ENCODE assay signal across 24 cellular contexts in the genomic region with DNA sequence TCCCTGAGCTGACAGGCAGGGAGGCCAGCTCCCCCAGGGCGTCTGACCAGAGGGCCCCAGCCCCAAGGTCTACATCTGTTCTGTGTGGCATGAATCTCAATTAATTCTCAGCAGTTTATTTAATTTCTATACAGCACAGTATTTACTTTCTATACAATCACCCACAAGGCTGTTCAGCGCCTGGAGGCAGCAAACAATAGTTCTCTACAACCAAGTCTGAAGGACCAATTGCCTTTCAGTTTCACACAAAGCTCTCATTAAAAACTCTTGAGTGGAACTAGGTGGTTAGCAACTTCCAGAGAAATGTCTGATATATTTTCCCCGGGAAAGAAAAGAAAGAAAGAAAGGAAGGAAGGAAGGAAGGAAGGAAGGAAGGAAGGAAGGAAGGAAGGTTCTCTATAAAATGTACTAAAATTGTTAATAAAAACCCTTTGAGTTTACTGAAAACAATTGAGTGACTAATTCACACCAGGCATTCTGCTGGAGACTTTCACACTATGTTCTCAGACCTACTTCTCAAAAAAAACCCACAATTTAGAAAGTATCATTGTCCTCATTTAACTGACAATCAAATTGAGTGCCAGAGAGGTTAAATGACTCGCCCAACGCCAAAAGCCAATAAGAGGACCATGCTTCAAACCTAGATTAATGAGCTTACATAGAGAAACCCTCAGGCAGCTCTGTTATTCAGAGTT.
A peak's percentile ranks its signal among the peaks of the same experiment; 100 is the strongest.
DNase-seq lines count a peak whose midpoint lies in the region; ATAC-seq, FAIRE-seq and TF ChIP-seq lines count a peak whose summit lies in the region.
"Had no signal": no experiment of that assay in that cellular context is flagged by ENCODE, and none has a peak within 500 bp of the region (broad histone marks: within the 10 kb centered on the region; RNA-seq: fewer than 3 reads in every experiment).

No MANE protein-coding gene starts in this region.

- TF ChIP-seq RAD21 in SK-N-SH (IDR thresholded peaks at IDR 0.05; ENCODE audit: low read length), result no peak
- TF ChIP-seq RAD21 in HepG2 (CRISPR knock-in tag; IDR thresholded peaks at IDR 0.05), result no peak

- H3K79me2 ChIP-seq in SK-N-SH (ENCODE audit: insufficient read depth) (no peaks in the 10 kb centered on the region), HepG2 (ENCODE audit: insufficient read depth, low read length) (no peaks in the 10 kb centered on the region)

- peaks cover 3 to 9% of the 10 kb centered on the region in 2 experiments; a peak in 3 of 4 replicates for H3K4me1 ChIP-seq in SK-N-SH (ENCODE audit: control insufficient read depth in 1 of 2, insufficient read depth in 2 of 2, low read depth in 1 of 2, low read length in 1 of 2)
- no peaks in the 10 kb centered on the region for H3K4me1 ChIP-seq in HepG2 (ENCODE audit: insufficient read depth, low read length)
- H3K4me1 ChIP-seq: A549 had no signal

- FAIRE-seq in HepG2 (lab: Jason Lieb, UNC), result no peak
- FAIRE-seq: A549 had no signal

- POLR2A ChIA-PET in SK-N-SH (lab: Yijun Ruan, JAX), result interaction anchor here (0.7 kb wide), 1 partner anchor 41 kb away, joined by 4 read pairs; no protein-coding TSS in a partner anchor
- POLR2A ChIA-PET in HepG2 (lab: Yijun Ruan, JAX), result no interaction called here

- TF ChIP-seq POLR2A in HepG2 (IDR thresholded peaks at IDR 0.05; ENCODE audit: insufficient read depth in 1 of 2, low read depth in 2 of 2, low read length in 2 of 2), result no peak

- no peaks in the 10 kb centered on the region for H3K36me3 Mint-ChIP-seq in T-helper 2 cell treated with Interferon-gamma antibody and Interleukin-4, amounts not matched to agents 5 μg/mL and 100 μg/mL, for 36 hours (ENCODE audit: low read depth)
- H3K36me3 Mint-ChIP-seq in effector memory CD8-positive, alpha-beta T cell (ENCODE audit: insufficient read depth), result no peaks in the 10 kb centered on the region
- H3K36me3 Mint-ChIP-seq: CD14-positive monocyte, memory B cell had no signal

- no peak overlapping the region for H2AFZ ChIP-seq in SK-N-SH (ENCODE audit: low read depth)
- no peak overlapping the region for H2AFZ ChIP-seq in HepG2 (ENCODE audit: low read length)

- H3K27me3 ChIP-seq in SK-N-SH (ENCODE audit: insufficient read depth) (no peaks in the 10 kb centered on the region; the same call in 1 of the 2 replicates), HepG2 (ENCODE audit: control insufficient read depth in 1 of 2, insufficient read depth in 2 of 2, low read length in 2 of 2) (no peaks in the 10 kb centered on the region)
- H3K27me3 ChIP-seq: brain microvascular endothelial cell, esophagus squamous epithelium, sigmoid colon had no signal

- no TSS peak for BruUV-seq in HepG2 (replicated peaks; lab: Mats Ljungman, UMichigan)

- no peak for DNase-seq in T-helper 2 cell treated with Interferon-gamma antibody and Interleukin-4, amounts not matched to agents 5 μg/mL and 100 μg/mL, for 36 hours (ENCODE audit: low spot score)
- DNase-seq in T-helper 2 cell, result no peak
- peak; percentile 58 for DNase-seq in NCI-H748 treated with DMSO at 0.1 percent for 48 hours (lab: John Stamatoyannopoulos, UW)
- no peak for DNase-seq in effector memory CD8-positive, alpha-beta T cell
- peak; percentile 48 for DNase-seq in renal cortical epithelial cell (ENCODE audit: low read depth)
- no peak for DNase-seq in SK-N-SH
- no peak for DNase-seq in CD1c-positive myeloid dendritic cell (ENCODE audit: extremely low spot score)
- no peak for DNase-seq in HepG2 (ENCODE audit: low spot score)
- DNase-seq: activated CD4-positive, alpha-beta T cell treated with anti-CD3 and anti-CD28 coated beads, Interleukin-2, amount 50 U/mL, for 4 hours; activated gamma-delta T cell; brain microvascular endothelial cell; dermis blood vessel endothelial cell; DND-41; esophagus squamous epithelium; head of caudate nucleus; NCI-H2081 treated with DMSO at 0.1 percent for 48 hours; sigmoid colon; stimulated activated CD4-positive, alpha-beta T cell treated with anti-CD3 and anti-CD28 coated beads, Interleukin-2, amount 100 ng/mL, for 48 hours; T1000; trophoblast cell had no signal

- H3K9me3 Mint-ChIP-seq in T-helper 2 cell treated with Interferon-gamma antibody and Interleukin-4, amounts not matched to agents 5 μg/mL and 100 μg/mL, for 36 hours, result no peaks in the 10 kb centered on the region
- H3K9me3 Mint-ChIP-seq in effector memory CD8-positive, alpha-beta T cell, result peaks cover 0 to 2% of the 10 kb centered on the region in 2 donors

- H3K4me2 ChIP-seq in SK-N-SH, result no peak overlapping the region
- H3K4me2 ChIP-seq in HepG2 (ENCODE audit: low read depth, low read length), result no peak overlapping the region
- H3K4me2 ChIP-seq: A549 had no signal

- TF ChIP-seq CTCF in SK-N-SH (IDR thresholded peaks at IDR 0.05) (no peak), HepG2 (CRISPR knock-in tag; IDR thresholded peaks at IDR 0.05) (no peak)

- no peak for TF ChIP-seq EP300 in SK-N-SH (IDR thresholded peaks at IDR 0.05; ENCODE audit: borderline replicate concordance in 1 of 2, low read depth in 1 of 2, low read length in 1 of 2)
- no peak for TF ChIP-seq EP300 in HepG2 (IDR thresholded peaks at IDR 0.05; ENCODE audit: low read depth in 2 of 2, low read length in 2 of 2)
- TF ChIP-seq EP300 in HepG2 (CRISPR knock-in tag; IDR thresholded peaks at IDR 0.05; ENCODE audit: borderline replicate concordance), result no peak

- intact Hi-C loops in HepG2 (cut with micrococcal nuclease; ENCODE audit: unreplicated experiment), result no loop called here

- peaks cover 29% of the 10 kb centered on the region for H3K27me3 Mint-ChIP-seq in T-helper 2 cell treated with Interferon-gamma antibody and Interleukin-4, amounts not matched to agents 5 μg/mL and 100 μg/mL, for 36 hours (ENCODE audit: low read depth)
- H3K27me3 Mint-ChIP-seq in effector memory CD8-positive, alpha-beta T cell, result peaks cover 27 to 34% of the 10 kb centered on the region in 2 donors

- peak overlapping the region; percentile 39 for H3K27ac Mint-ChIP-seq in T-helper 2 cell treated with Interferon-gamma antibody and Interleukin-4, amounts not matched to agents 5 μg/mL and 100 μg/mL, for 36 hours
- H3K27ac Mint-ChIP-seq in effector memory CD8-positive, alpha-beta T cell, result peak overlapping the region in 1 of 2 donors; percentile 10
- H3K27ac Mint-ChIP-seq: memory B cell had no signal

- H3K27ac ChIP-seq in SK-N-SH (ENCODE audit: low read depth in 2 of 2, low read length in 1 of 2), result no peak overlapping the region
- H3K27ac ChIP-seq in HepG2 (ENCODE audit: extremely low read length, insufficient read depth, low read length), result no peak overlapping the region
- H3K27ac ChIP-seq: A549, brain microvascular endothelial cell, sigmoid colon had no signal

- peak; percentile 44 for ATAC-seq in effector memory CD8-positive, alpha-beta T cell (replicated peaks)
- ATAC-seq in HepG2, result no peak
- ATAC-seq: A549, Right ventricle myocardium inferior had no signal

- 49% methylated on average over 5 of the region's 5 CpGs for WGBS in SK-N-SH (ENCODE audit: low lambda C conversion rate)
- 37% methylated on average over 4 of the region's 5 CpGs for WGBS in HepG2 (ENCODE audit: low lambda C conversion rate)

- in situ Hi-C loops in HepG2 (cut with HindIII; ENCODE audit: extremely low pct_ligation_motif_present, low pct_unique_long_range_greater_than_20kb), result no loop called here

- 0 out of 2 replicates have a peak, but pooled peaks cover under 1% of the 10 kb centered on the region for H3K9me3 ChIP-seq in SK-N-SH
- H3K9me3 ChIP-seq in HepG2 (ENCODE audit: low read length), result no peaks in the 10 kb centered on the region
- H3K9me3 ChIP-seq: A549, esophagus squamous epithelium, sigmoid colon had no signal

- H3K36me3 ChIP-seq in SK-N-SH (replicated peaks in 1 of 2; ENCODE audit: control insufficient read depth in 1 of 2, insufficient read depth in 2 of 2, low read length in 1 of 2), result no peaks in the 10 kb centered on the region
- no peaks in the 10 kb centered on the region for H3K36me3 ChIP-seq in HepG2 (replicated peaks in 1 of 2; ENCODE audit: control insufficient read depth in 1 of 2, insufficient read depth in 2 of 2, low read length in 2 of 2)
- H3K36me3 ChIP-seq: brain microvascular endothelial cell, esophagus squamous epithelium, sigmoid colon had no signal

- CTCF ChIA-PET in SK-N-SH (lab: Yijun Ruan, JAX) (interaction anchor here (0.6 to 2.6 kb wide), 4 partner anchors 7 to 47 kb away, joined by 3 to 8 read pairs (median 4); no protein-coding TSS in a partner anchor), HepG2 (lab: Yijun Ruan, JAX; ENCODE audit: low intra/inter-chr PET ratio, low total read pairs) (no interaction called here)

- no peaks in the 10 kb centered on the region for H3K9me2 ChIP-seq in SK-N-SH

- H3F3A ChIP-seq in SK-N-SH (replicated peaks; ENCODE audit: insufficient read depth), result no peaks in the 10 kb centered on the region

- no peak overlapping the region for H3K4me3 ChIP-seq in SK-N-SH (ENCODE audit: low read depth in 2 of 2, low read length in 1 of 2)
- no peak overlapping the region for H3K4me3 ChIP-seq in HepG2 (replicated peaks in 1 of 3; ENCODE audit: insufficient read depth in 1 of 3, low read depth in 2 of 3, low read length in 3 of 3)
- H3K4me3 ChIP-seq: A549, esophagus squamous epithelium had no signal

- H3K9ac ChIP-seq in SK-N-SH (no peak overlapping the region), HepG2 (ENCODE audit: insufficient read depth, low read depth, low read length) (no peak overlapping the region)

- H3K4me1 Mint-ChIP-seq in T-helper 2 cell treated with Interferon-gamma antibody and Interleukin-4, amounts not matched to agents 5 μg/mL and 100 μg/mL, for 36 hours (ENCODE audit: low read depth), result peaks cover 11% of the 10 kb centered on the region
- H3K4me1 Mint-ChIP-seq in effector memory CD8-positive, alpha-beta T cell (ENCODE audit: low read depth in 2 of 2), result peaks cover 6% of the 10 kb centered on the region in 2 donors

- H3K4me3 Mint-ChIP-seq in T-helper 2 cell treated with Interferon-gamma antibody and Interleukin-4, amounts not matched to agents 5 μg/mL and 100 μg/mL, for 36 hours, result peak overlapping the region; percentile 34
- H3K4me3 Mint-ChIP-seq in effector memory CD8-positive, alpha-beta T cell, result peak overlapping the region; percentile 45 to 72
- H3K4me3 Mint-ChIP-seq: memory B cell had no signal

- H4K20me1 ChIP-seq in SK-N-SH (ENCODE audit: insufficient read depth) (no peaks in the 10 kb centered on the region), HepG2 (ENCODE audit: insufficient read depth, low read length) (no peaks in the 10 kb centered on the region)

TF ChIP-seq in SK-N-SH, 30 proteins besides CTCF, POLR2A, EP300 and RAD21 (continues in another document):
- TF ChIP-seq POLR2AphosphoS5 (IDR thresholded peaks at IDR 0.05; ENCODE audit: low read depth, low read length), result no peak
- TF ChIP-seq RFX5 (IDR thresholded peaks at IDR 0.05; ENCODE audit: low read length), result no peak

TF ChIP-seq in HepG2, 621 proteins besides CTCF, POLR2A, EP300 and RAD21:
- TF ChIP-seq ZBTB8A (CRISPR knock-in tag; IDR thresholded peaks at IDR 0.05; ENCODE audit: borderline replicate concordance, low read depth), result no peak

Comparison
In these comparisons a context has a peak if more than half of its experiments do, and no peak if none do; other contexts are left out.
1. DNase-seq: peak in NCI-H748 treated with DMSO at 0.1 percent for 48 hours (single experiment) and renal cortical epithelial cell (single experiment); none in T-helper 2 cell treated with Interferon-gamma antibody and Interleukin-4, amounts not matched to agents 5 μg/mL and 100 μg/mL, for 36 hours (single experiment), T-helper 2 cell (0 of 5), effector memory CD8-positive, alpha-beta T cell (0 of 3), SK-N-SH (single experiment), CD1c-positive myeloid dendritic cell (single experiment) and HepG2 (single experiment).